11 cellular contexts compared by ENCODE assay signal in genomic region chr20:38298768-38299288, GRCh38. TPM values are rescaled to one million over a fixed set of nuclear protein-coding genes. Genes with fewer than 3 reads are reported as not detected.
DNase-seq lines count a peak whose midpoint lies in the region; ATAC-seq and TF ChIP-seq lines count a peak whose summit lies in the region.
"Had no signal": no experiment of that assay in that cellular context is flagged by ENCODE, and none has a peak within 500 bp of the region (broad histone marks: within the 10 kb centered on the region; RNA-seq: fewer than 3 reads in every experiment).

No MANE protein-coding gene starts in this region.

- H4K8ac ChIP-seq in mesenchymal stem cell (ENCODE audit: low read length), result peak overlapping the region; percentile 53

- intact Hi-C loops in testis (cut with DNase I; ENCODE audit: low total_unique reads), result no loop called here

- peaks cover 33 to 76% of the 10 kb centered on the region in 2 donors for H3K27me3 Mint-ChIP-seq in effector memory CD8-positive, alpha-beta T cell

- no peak overlapping the region for H2BK5ac ChIP-seq in mesenchymal stem cell (ENCODE audit: low read depth, low read length, poor library complexity, severe bottlenecking)

- H3K36me3 Mint-ChIP-seq in effector memory CD8-positive, alpha-beta T cell (ENCODE audit: insufficient read depth), result no peaks in the 10 kb centered on the region

- TF ChIP-seq POLR2A in Peyer's patch (IDR thresholded peaks at IDR 0.05) (no peak), testis (IDR thresholded peaks at IDR 0.05) (no peak), GM18505 (IDR thresholded peaks at IDR 0.05; ENCODE audit: borderline replicate concordance, extremely low read depth, insufficient read depth, insufficient read length) (no peak)

- no peak overlapping the region for H4K91ac ChIP-seq in mesenchymal stem cell (ENCODE audit: low read length)

- H3K9ac ChIP-seq in mesenchymal stem cell (ENCODE audit: low read length), result peak overlapping the region; percentile 74

- no peak overlapping the region for H3K14ac ChIP-seq in mesenchymal stem cell (ENCODE audit: low read length in 2 of 2)

- no peak overlapping the region for H3K4me2 ChIP-seq in mesenchymal stem cell (ENCODE audit: low read length, poor library complexity, severe bottlenecking)

- peak overlapping the region; percentile 33 for H2BK15ac ChIP-seq in mesenchymal stem cell (ENCODE audit: low read depth, poor library complexity, severe bottlenecking)

- H2BK12ac ChIP-seq in mesenchymal stem cell (ENCODE audit: low read length in 2 of 2), result no peak overlapping the region

- H3K36me3 ChIP-seq in Peyer's patch, result no peaks in the 10 kb centered on the region
- H3K36me3 ChIP-seq in mesenchymal stem cell (ENCODE audit: control insufficient read depth in 1 of 2, insufficient read depth in 2 of 2, low read depth in 1 of 2, low read length in 2 of 2), result no peaks in the 10 kb centered on the region
- H3K36me3 ChIP-seq in testis (ENCODE audit: low read depth, missing control alignments), result no peaks in the 10 kb centered on the region

- H3K4me3 ChIP-seq in Peyer's patch (no peak overlapping the region), mesenchymal stem cell (ENCODE audit: insufficient read depth in 1 of 2, low read depth in 1 of 2, low read length in 2 of 2) (no peak overlapping the region), testis (no peak overlapping the region)
- H3K4me3 ChIP-seq: GM12878 had no signal

- no peak overlapping the region for H3K18ac ChIP-seq in mesenchymal stem cell (ENCODE audit: low read depth in 1 of 2, low read length in 2 of 2)

- H3K4me3 Mint-ChIP-seq in effector memory CD8-positive, alpha-beta T cell, result no peak overlapping the region
- H3K4me3 Mint-ChIP-seq: stimulated activated naive CD8-positive, alpha-beta T cell treated with anti-CD3 and anti-CD28 coated beads, Interleukin-15, Interleukin-2, amounts not matched to agents 100 ng/mL and 50 ng/mL, for 24 hours had no signal

- H3K9me3 ChIP-seq in Peyer's patch, result no peaks in the 10 kb centered on the region
- no peaks in the 10 kb centered on the region for H3K9me3 ChIP-seq in mesenchymal stem cell (ENCODE audit: control insufficient read depth, low read length)
- H3K9me3 ChIP-seq in testis, result no peaks in the 10 kb centered on the region

- H3K4me1 ChIP-seq in Peyer's patch (no peaks in the 10 kb centered on the region), mesenchymal stem cell (ENCODE audit: control insufficient read depth, insufficient read depth, low read depth, low read length) (peaks cover 2% of the 10 kb centered on the region), testis (peaks cover 8% of the 10 kb centered on the region)

- H2AFZ ChIP-seq in mesenchymal stem cell (ENCODE audit: low read depth, low read length), result no peak overlapping the region

- 90% methylated on average over 13 of the region's 13 CpGs for WGBS in mesenchymal stem cell
- WGBS in testis, 2 donors, result 17 to 29% methylated on average over 13 of the region's 13 CpGs

- peaks cover 5 to 7% of the 10 kb centered on the region in 2 donors for H3K4me1 Mint-ChIP-seq in effector memory CD8-positive, alpha-beta T cell (ENCODE audit: low read depth in 2 of 2)

- ATAC-seq in effector memory CD8-positive, alpha-beta T cell (replicated peaks), result no peak
- ATAC-seq in GM18505 (IDR thresholded peaks at IDR 0.05; ENCODE audit: unreplicated experiment), result no peak
- ATAC-seq: GM12878 had no signal

- H3K9me3 Mint-ChIP-seq in effector memory CD8-positive, alpha-beta T cell, result no peaks in the 10 kb centered on the region
- H3K9me3 Mint-ChIP-seq: stimulated activated naive CD8-positive, alpha-beta T cell treated with anti-CD3 and anti-CD28 coated beads, Interleukin-15, Interleukin-2, amounts not matched to agents 100 ng/mL and 50 ng/mL, for 24 hours had no signal

- H3K27ac ChIP-seq in Peyer's patch, result peak overlapping the region; percentile 3 to 68 (median 58)
- peak overlapping the region; percentile 1 for H3K27ac ChIP-seq in epithelial cell of prostate
- no peak overlapping the region for H3K27ac ChIP-seq in mesenchymal stem cell (ENCODE audit: low read length, poor library complexity, severe bottlenecking)
- peak overlapping the region; percentile 75 to 76 for H3K27ac ChIP-seq in testis

- H3K4ac ChIP-seq in mesenchymal stem cell (ENCODE audit: low read depth in 1 of 2, low read length in 2 of 2), result no peak overlapping the region

- DNase-seq in Peyer's patch, result peak in 1 of 3 donors; percentile 70
- no peak for DNase-seq in epithelial cell of prostate (ENCODE audit: low read depth, low spot score)
- DNase-seq in mesenchymal stem cell, result no peak
- DNase-seq in testis, result peak; percentile 82
- no peak for DNase-seq in NCI-H1436 (lab: John Stamatoyannopoulos, UW)
- DNase-seq in activated gamma-delta T cell treated with Interleukin-2 at 50 U/mL for 16 hours, result no peak
- no peak for DNase-seq in effector memory CD8-positive, alpha-beta T cell
- DNase-seq: mesendoderm had no signal

- no peak for TF ChIP-seq CTCF in Peyer's patch (IDR thresholded peaks at IDR 0.05)
- TF ChIP-seq CTCF in testis (IDR thresholded peaks at IDR 0.05), result no peak

- no peak overlapping the region for H2BK120ac ChIP-seq in mesenchymal stem cell (ENCODE audit: low read depth, low read length)

- no peak overlapping the region for H2AK5ac ChIP-seq in mesenchymal stem cell (ENCODE audit: low read length, severe bottlenecking)

- H3K27me3 ChIP-seq in Peyer's patch (no peaks in the 10 kb centered on the region), mesenchymal stem cell (ENCODE audit: control insufficient read depth in 1 of 2, insufficient read depth in 1 of 2, low read length in 2 of 2) (peaks cover 6 to 72% of the 10 kb centered on the region in 2 experiments), testis (no peaks in the 10 kb centered on the region)

- H3K23ac ChIP-seq in mesenchymal stem cell (ENCODE audit: low read length in 2 of 2), result no peak overlapping the region

- no peak overlapping the region for H3K27ac Mint-ChIP-seq in effector memory CD8-positive, alpha-beta T cell
- H3K27ac Mint-ChIP-seq: stimulated activated naive CD8-positive, alpha-beta T cell treated with anti-CD3 and anti-CD28 coated beads, Interleukin-15, Interleukin-2, amounts not matched to agents 100 ng/mL and 50 ng/mL, for 24 hours had no signal

- no peaks in the 10 kb centered on the region for H3K79me1 ChIP-seq in mesenchymal stem cell (replicated peaks; ENCODE audit: low read length, poor library complexity, severe bottlenecking)

RNA-seq across cellular contexts. Expression of gene BPI, which starts 5.1 kb away (rescaled TPM):
- total RNA-seq in Peyer's patch, result not detected
- polyA plus RNA-seq in mesenchymal stem cell (2013, experiment 1 of 2), result not detected
- not detected for polyA plus RNA-seq in mesenchymal stem cell (2013, experiment 2 of 2)
- total RNA-seq in testis, result 10 to 100 TPM in 1 of 2 donors, 1 to 10 TPM in 1; 9.3 to 17.5 TPM
- polyA plus RNA-seq in testis (ENCODE audit: insufficient read depth, low read depth, low replicate concordance), result 29.0 TPM
- total RNA-seq: GM12878 had no signal
- polyA plus RNA-seq: GM12878 had no signal

RNA-seq across cellular contexts. Expression of gene KIAA1755, which starts 38.3 kb away (rescaled TPM):
- total RNA-seq in Peyer's patch, result 1 to 10 TPM in 2 of 4 donors, under 1 TPM in 2; 0.35 to 4.1 (median 2.0) TPM
- 0.50 TPM for polyA plus RNA-seq in mesenchymal stem cell (2013, experiment 1 of 2)
- 0.40 TPM for polyA plus RNA-seq in mesenchymal stem cell (2013, experiment 2 of 2)
- 1 to 10 TPM; 7.6 to 9.6 TPM for total RNA-seq in testis
- 5.2 TPM for polyA plus RNA-seq in testis (ENCODE audit: insufficient read depth, low read depth, low replicate concordance)
- total RNA-seq: GM12878 had no signal
- polyA plus RNA-seq: GM12878 had no signal

RNA-seq across cellular contexts. Expression of gene LBP, which starts 47.5 kb away (rescaled TPM):
- not detected for total RNA-seq in Peyer's patch
- 0.08 TPM for polyA plus RNA-seq in mesenchymal stem cell (2013, experiment 1 of 2)
- 0.12 TPM for polyA plus RNA-seq in mesenchymal stem cell (2013, experiment 2 of 2)
- 1 to 10 TPM in 1 of 2 donors, under 1 TPM in 1; 0.87 to 1.2 TPM for total RNA-seq in testis
- polyA plus RNA-seq in testis (ENCODE audit: insufficient read depth, low read depth, low replicate concordance), result 1.3 TPM

Comparison
In these comparisons a context has a peak if more than half of its experiments do, and no peak if none do; other contexts are left out.
1. RNA of gene BPI, which starts 5.1 kb away (total RNA-seq): 9.3 to 17.5 TPM in testis; not detected in Peyer's patch; every median in the first group is over 4 times any median in the second.